Comparison of ENCODE assay signal across 1 cellular context in the genomic region with DNA sequence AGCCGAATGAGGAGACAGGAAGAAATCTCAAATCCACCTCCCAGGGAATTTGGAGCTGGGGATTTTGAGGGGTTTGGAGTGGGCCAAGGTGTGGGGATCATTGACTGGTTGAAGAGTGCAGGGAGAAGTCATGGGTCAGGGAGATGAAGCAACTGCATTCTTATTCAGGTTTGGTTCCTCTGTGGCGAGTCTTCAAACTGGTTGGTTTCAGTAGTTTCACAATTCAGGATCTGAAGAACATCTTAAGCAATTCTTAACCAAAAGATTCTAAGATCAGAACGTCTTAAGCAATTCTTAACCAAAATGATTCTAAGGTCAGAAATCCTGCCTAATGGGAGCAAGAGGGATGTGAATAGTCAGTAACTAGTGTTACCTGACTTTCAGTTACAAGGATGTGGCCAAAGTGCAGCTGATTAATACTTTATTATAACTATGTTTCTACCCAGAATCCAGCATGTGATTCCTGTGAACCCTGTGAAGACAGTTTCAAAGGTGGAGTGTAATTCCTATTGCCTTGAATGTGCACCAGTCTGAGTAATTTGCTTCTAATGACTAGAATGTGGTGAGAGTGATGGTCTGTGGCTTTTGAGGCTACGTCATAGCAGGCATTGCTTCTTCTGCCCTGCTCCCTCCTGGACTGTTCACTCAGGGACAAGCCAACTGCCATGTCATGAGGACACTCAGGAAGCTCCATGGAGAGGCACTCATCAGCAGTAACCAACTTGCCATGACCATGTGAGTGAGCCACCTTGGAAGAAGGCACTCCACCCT.
TF ChIP-seq lines count a peak whose summit lies in the region.

No MANE protein-coding gene starts in this region.

TF ChIP-seq in GM23338, 12 proteins besides CTCF, POLR2A, EP300 and RAD21 (continued from another document):
- TF ChIP-seq, protein P1, sequence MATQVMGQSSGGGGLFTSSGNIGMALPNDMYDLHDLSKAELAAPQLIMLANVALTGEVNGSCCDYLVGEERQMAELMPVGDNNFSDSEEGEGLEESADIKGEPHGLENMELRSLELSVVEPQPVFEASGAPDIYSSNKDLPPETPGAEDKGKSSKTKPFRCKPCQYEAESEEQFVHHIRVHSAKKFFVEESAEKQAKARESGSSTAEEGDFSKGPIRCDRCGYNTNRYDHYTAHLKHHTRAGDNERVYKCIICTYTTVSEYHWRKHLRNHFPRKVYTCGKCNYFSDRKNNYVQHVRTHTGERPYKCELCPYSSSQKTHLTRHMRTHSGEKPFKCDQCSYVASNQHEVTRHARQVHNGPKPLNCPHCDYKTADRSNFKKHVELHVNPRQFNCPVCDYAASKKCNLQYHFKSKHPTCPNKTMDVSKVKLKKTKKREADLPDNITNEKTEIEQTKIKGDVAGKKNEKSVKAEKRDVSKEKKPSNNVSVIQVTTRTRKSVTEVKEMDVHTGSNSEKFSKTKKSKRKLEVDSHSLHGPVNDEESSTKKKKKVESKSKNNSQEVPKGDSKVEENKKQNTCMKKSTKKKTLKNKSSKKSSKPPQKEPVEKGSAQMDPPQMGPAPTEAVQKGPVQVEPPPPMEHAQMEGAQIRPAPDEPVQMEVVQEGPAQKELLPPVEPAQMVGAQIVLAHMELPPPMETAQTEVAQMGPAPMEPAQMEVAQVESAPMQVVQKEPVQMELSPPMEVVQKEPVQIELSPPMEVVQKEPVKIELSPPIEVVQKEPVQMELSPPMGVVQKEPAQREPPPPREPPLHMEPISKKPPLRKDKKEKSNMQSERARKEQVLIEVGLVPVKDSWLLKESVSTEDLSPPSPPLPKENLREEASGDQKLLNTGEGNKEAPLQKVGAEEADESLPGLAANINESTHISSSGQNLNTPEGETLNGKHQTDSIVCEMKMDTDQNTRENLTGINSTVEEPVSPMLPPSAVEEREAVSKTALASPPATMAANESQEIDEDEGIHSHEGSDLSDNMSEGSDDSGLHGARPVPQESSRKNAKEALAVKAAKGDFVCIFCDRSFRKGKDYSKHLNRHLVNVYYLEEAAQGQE (IDR thresholded peaks at IDR 0.05; ENCODE audit: unreplicated experiment) = no peak
- no peak for TF ChIP-seq ZNF331 (CRISPR knock-in tag; IDR thresholded peaks at IDR 0.05; ENCODE audit: low read depth)
TF ChIP-seq in GM23338: peak in this region for 0.
